In the genomic region with DNA sequence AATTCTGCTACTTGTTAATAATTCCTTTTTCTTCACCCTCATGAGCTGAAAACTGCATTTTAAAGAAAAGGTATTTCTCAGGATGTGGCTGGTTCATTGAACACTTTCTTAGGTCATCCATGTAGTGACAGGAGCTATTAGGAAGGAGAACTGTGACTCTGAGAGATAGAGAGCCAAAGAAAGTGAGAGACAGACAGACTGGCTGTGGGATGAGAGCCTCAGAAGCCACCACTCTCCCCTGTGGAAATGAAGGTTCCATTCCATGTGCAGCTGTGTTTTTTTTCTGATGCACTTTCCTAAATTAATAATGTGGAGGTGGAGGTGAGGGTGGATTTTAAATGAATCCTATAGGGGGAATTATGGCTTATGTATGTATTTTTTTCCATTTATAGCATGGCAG, we compare ENCODE assay signal across 10 cellular contexts.
DNase-seq lines count a peak whose midpoint lies in the region; ATAC-seq and TF ChIP-seq lines count a peak whose summit lies in the region.
"Had no signal": no experiment of that assay in that cellular context is flagged by ENCODE, and none has a peak within 500 bp of the region (broad histone marks: within the 10 kb centered on the region; RNA-seq: fewer than 3 reads in every experiment).

No MANE protein-coding gene starts in this region.

- no peak for DNase-seq in DND-41
- DNase-seq in activated CD4-positive, alpha-beta memory T cell treated with anti-CD3 and anti-CD28 coated beads for 36 hours: peak; percentile 8
- DNase-seq in medulla oblongata (ENCODE audit: extremely low spot score): peak; percentile 44
- DNase-seq in colonic mucosa: no peak
- DNase-seq in effector CD4-positive, alpha-beta T cell: no peak
- DNase-seq: left ventricle myocardium superior had no signal

- peaks cover 92% of the 10 kb centered on the region for H3K4me1 Mint-ChIP-seq in activated CD4-positive, alpha-beta memory T cell treated with anti-CD3 and anti-CD28 coated beads for 36 hours (ENCODE audit: low read depth)

- peak overlapping the region; percentile 79 to 99 (median 96) for H3K4me2 ChIP-seq in BLaER1 treated with 17β-estradiol and CSF1 and Interleukin-3, amounts not matched to agents 10 nM and 100 nM
- peak overlapping the region; percentile 80 for H3K4me2 ChIP-seq in DND-41 (ENCODE audit: insufficient read depth, low read length)

- no peak overlapping the region for H2AFZ ChIP-seq in DND-41 (ENCODE audit: low read depth, low read length)

- peaks cover 79% of the 10 kb centered on the region for H3K79me2 ChIP-seq in DND-41 (ENCODE audit: insufficient read depth, low read length)

- 0 out of 22 replicates have a peak, but pooled peaks cover 0 to 6% (median 0%) of the 10 kb centered on the region in 11 experiments for H3K36me3 ChIP-seq in BLaER1 treated with 17β-estradiol and CSF1 and Interleukin-3, amounts not matched to agents 10 nM and 100 nM
- H3K36me3 ChIP-seq in DND-41 (ENCODE audit: insufficient read depth, low read length) (peaks cover 38% of the 10 kb centered on the region), colonic mucosa (no peaks in the 10 kb centered on the region)

- peak overlapping the region in 10 of 11 experiments; percentile 72 to 91 (median 82); a peak in 19 of 22 replicates for H3K27ac ChIP-seq in BLaER1 treated with 17β-estradiol and CSF1 and Interleukin-3, amounts not matched to agents 10 nM and 100 nM
- H3K27ac ChIP-seq in DND-41 (ENCODE audit: low read length) (peak overlapping the region; percentile 98), colonic mucosa (no peak overlapping the region)

- no peaks in the 10 kb centered on the region for H3K27me3 Mint-ChIP-seq in activated CD4-positive, alpha-beta memory T cell treated with anti-CD3 and anti-CD28 coated beads for 36 hours

- peak overlapping the region; percentile 69 to 84 (median 77); a peak in 17 of 22 replicates for H3K9ac ChIP-seq in BLaER1 treated with 17β-estradiol and CSF1 and Interleukin-3, amounts not matched to agents 10 nM and 100 nM
- H3K9ac ChIP-seq in DND-41 (ENCODE audit: low read depth, low read length) (peak overlapping the region; percentile 76), colonic mucosa (ENCODE audit: low read depth in 2 of 2, low read length in 2 of 2) (no peak overlapping the region)

- peak overlapping the region; percentile 92 for H3K27ac Mint-ChIP-seq in activated CD4-positive, alpha-beta memory T cell treated with anti-CD3 and anti-CD28 coated beads for 36 hours

- TF ChIP-seq CTCF in DND-41 (IDR thresholded peaks at IDR 0.05; ENCODE audit: borderline replicate concordance, extremely low read depth, low read length, poor library complexity, severe bottlenecking) (no peak), colonic mucosa (IDR thresholded peaks at IDR 0.05) (no peak)

- peak overlapping the region; percentile 78 for H3K4me3 Mint-ChIP-seq in activated CD4-positive, alpha-beta memory T cell treated with anti-CD3 and anti-CD28 coated beads for 36 hours
- H3K4me3 Mint-ChIP-seq: neural crest cell had no signal

- POLR2A ChIA-PET in activated CD4-positive, alpha-beta memory T cell treated with anti-CD3 and anti-CD28 coated beads for 36 hours (lab: Charles Lee): interaction anchor here (0.8 to 4.7 kb wide), 10 partner anchors 25 to 347 kb away, joined by 3 to 39 read pairs (median 8); a partner anchor contains a TSS

- H4K20me1 ChIP-seq in BLaER1 treated with 17β-estradiol and CSF1 and Interleukin-3, amounts not matched to agents 10 nM and 100 nM: peaks cover 0 to 40% (median 9%) of the 10 kb centered on the region in 11 experiments; a peak in 11 of 22 replicates
- H4K20me1 ChIP-seq in DND-41 (ENCODE audit: insufficient read depth, low read length): peaks cover 38% of the 10 kb centered on the region

- H3K36me3 Mint-ChIP-seq in activated CD4-positive, alpha-beta memory T cell treated with anti-CD3 and anti-CD28 coated beads for 36 hours: peaks cover 3% of the 10 kb centered on the region

- no peaks in the 10 kb centered on the region for H3K9me3 Mint-ChIP-seq in activated CD4-positive, alpha-beta memory T cell treated with anti-CD3 and anti-CD28 coated beads for 36 hours
- H3K9me3 Mint-ChIP-seq: neural crest cell had no signal

- no peaks in the 10 kb centered on the region for H3K9me3 ChIP-seq in BLaER1 treated with 17β-estradiol and CSF1 and Interleukin-3, amounts not matched to agents 10 nM and 100 nM (replicated peaks in 1 of 11)
- H3K9me3 ChIP-seq in DND-41 (ENCODE audit: insufficient read depth, low read length, severe bottlenecking) (no peaks in the 10 kb centered on the region), colonic mucosa (no peaks in the 10 kb centered on the region)

- CTCF ChIA-PET in activated CD4-positive, alpha-beta memory T cell treated with anti-CD3 and anti-CD28 coated beads for 36 hours (lab: Charles Lee): interaction anchor here (1.0 to 9.5 kb wide), 9 partner anchors 15 to 397 kb away, joined by 3 to 86 read pairs (median 6); no protein-coding TSS in a partner anchor

- peaks cover 80 to 100% (median 99%) of the 10 kb centered on the region in 10 experiments for H3K4me1 ChIP-seq in BLaER1 treated with 17β-estradiol and CSF1 and Interleukin-3, amounts not matched to agents 10 nM and 100 nM
- H3K4me1 ChIP-seq in DND-41 (ENCODE audit: insufficient read depth, low read length): peaks cover 92% of the 10 kb centered on the region
- no peaks in the 10 kb centered on the region for H3K4me1 ChIP-seq in colonic mucosa

- H3K27me3 ChIP-seq in BLaER1 treated with 17β-estradiol and CSF1 and Interleukin-3, amounts not matched to agents 10 nM and 100 nM: peaks cover 0 to 6% (median 0%) of the 10 kb centered on the region in 11 experiments; a peak in 1 of 22 replicates
- H3K27me3 ChIP-seq in DND-41 (ENCODE audit: insufficient read depth, low read length, poor library complexity) (no peaks in the 10 kb centered on the region), colonic mucosa (no peaks in the 10 kb centered on the region)

- H3K4me3 ChIP-seq in BLaER1 treated with 17β-estradiol and CSF1 and Interleukin-3, amounts not matched to agents 10 nM and 100 nM: peak overlapping the region; percentile 46 to 73 (median 60); a peak in 17 of 20 replicates
- peak overlapping the region; percentile 67 for H3K4me3 ChIP-seq in DND-41 (ENCODE audit: low read depth in 1 of 2, low read length in 2 of 2)
- no peak overlapping the region for H3K4me3 ChIP-seq in colonic mucosa

- ATAC-seq in DND-41 (ENCODE audit: insufficient read depth, low read depth) (no peak), GM21786 (IDR thresholded peaks at IDR 0.05; ENCODE audit: unreplicated experiment) (no peak), HG03439 (IDR thresholded peaks at IDR 0.05; ENCODE audit: unreplicated experiment) (no peak)

- intact Hi-C loops in activated CD4-positive, alpha-beta memory T cell treated with anti-CD3 and anti-CD28 coated beads for 36 hours (cut with micrococcal nuclease): loop anchor here (2.0 to 5.0 kb wide), 5 partner anchors 114 to 396 kb away; a partner anchor contains a TSS
- intact Hi-C loops in colonic mucosa (cut with DNase I): no loop called here

Comparison
In these comparisons a context has a peak if more than half of its experiments do, and no peak if none do; other contexts are left out.
1. H3K9ac ChIP-seq: peak in BLaER1 treated with 17β-estradiol and CSF1 and Interleukin-3, amounts not matched to agents 10 nM and 100 nM (11 of 11) and DND-41 (single experiment); none in colonic mucosa (0 of 2).
2. DNase-seq: peak in activated CD4-positive, alpha-beta memory T cell treated with anti-CD3 and anti-CD28 coated beads for 36 hours (single experiment) and medulla oblongata (single experiment); none in DND-41 (single experiment), colonic mucosa (single experiment) and effector CD4-positive, alpha-beta T cell (single experiment).